In the genomic region with DNA sequence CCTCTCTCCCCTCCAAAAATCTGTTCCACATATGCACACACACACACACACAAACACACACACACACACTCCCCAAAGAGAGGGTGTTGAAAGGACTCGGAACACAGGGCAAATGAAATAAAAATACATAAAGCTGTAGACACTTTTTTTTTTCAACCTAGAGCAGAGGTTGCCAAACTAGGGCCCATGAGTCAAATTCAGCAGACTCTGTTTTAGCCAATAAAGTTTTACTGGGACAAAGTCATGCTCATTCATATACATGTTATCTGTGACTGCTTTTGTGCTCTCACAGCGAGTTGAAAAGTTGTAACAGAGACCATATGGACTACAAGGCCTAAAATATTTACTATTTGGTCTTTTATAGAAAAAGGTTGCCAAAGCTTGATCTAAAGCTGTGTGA, we compare ENCODE assay signal across 14 cellular contexts.
"Had no signal": no experiment of that assay in that cellular context is flagged by ENCODE, and none has a peak within 500 bp of the region (broad histone marks: within the 10 kb centered on the region; RNA-seq: fewer than 3 reads in every experiment).

No MANE protein-coding gene starts in this region.

- H3K4me3 ChIP-seq: cardiac muscle cell, coronary artery, pancreas, stomach, thoracic aorta had no signal

- DNase-seq: activated B cell treated with CpG ODN at 0.5 μM for 24 hours; activated CD4-positive, alpha-beta T cell treated with anti-CD3 and anti-CD28 coated beads, Interleukin-2, amount 10 ng/mL, durations not matched to agents 24 days and 14 days; activated CD8-positive, alpha-beta memory T cell treated with anti-CD3 and anti-CD28 coated beads for 24 hours; activated naive CD4-positive, alpha-beta T cell treated with Interleukin-2 at 50 U/mL for 16 hours; activated naive CD8-positive, alpha-beta T cell treated with anti-CD3 and anti-CD28 coated beads, Interleukin-2, amount 50 U/mL, for 24 hours; effector CD4-positive, alpha-beta T cell; head of caudate nucleus; mammary epithelial cell; pancreas; stimulated activated CD4-positive, alpha-beta T cell treated with anti-CD3 and anti-CD28 coated beads, Interleukin-4, amount 100 ng/mL, for 4 hours; stomach had no signal
